Comparison of ENCODE assay signal across 9 cellular contexts in genomic region chr1:198937231-198938031, GRCh38.
DNase-seq lines count a peak whose midpoint lies in the region; TF ChIP-seq lines count a peak whose summit lies in the region.
"Had no signal": no experiment of that assay in that cellular context is flagged by ENCODE, and none has a peak within 500 bp of the region (broad histone marks: within the 10 kb centered on the region; RNA-seq: fewer than 3 reads in every experiment).

No MANE protein-coding gene starts in this region.

- POLR2A ChIA-PET in MCF 10A (lab: Yijun Ruan, JAX) = interaction anchor here (0.8 to 6.8 kb wide), 40 partner anchors 8 to 1161 kb away, joined by 3 to 502 read pairs (median 5); partner anchors contain the start of gene C1orf53

- peak overlapping the region; percentile 16 for H3K9ac ChIP-seq in iPS-18a (ENCODE audit: low read length)

- intact Hi-C loops in MCF 10A (cut with micrococcal nuclease) = loop anchor here (1.0 to 5.0 kb wide), 5 partner anchors 90 to 615 kb away; no protein-coding TSS in a partner anchor

- in situ Hi-C loops in HAP-1 (cut with MboI; ENCODE audit: low sequenced_read_pairs) = loop anchor here (10.0 kb wide), 1 partner anchor 307 kb away; no protein-coding TSS in a partner anchor

- CTCF ChIA-PET in MCF 10A (lab: Yijun Ruan, JAX) = interaction anchor here (0.6 to 6.3 kb wide), 14 partner anchors 18 to 731 kb away, joined by 3 to 65 read pairs (median 4); no protein-coding TSS in a partner anchor

- BruUV-seq in MCF 10A (replicated peaks; lab: Mats Ljungman, UMichigan) = no TSS peak

- H3K9me3 ChIP-seq in HAP-1 = no peaks in the 10 kb centered on the region
- no peaks in the 10 kb centered on the region for H3K9me3 ChIP-seq in iPS-18a (ENCODE audit: control insufficient read depth, low read depth, low read length)

- H3K27me3 ChIP-seq in HAP-1 (ENCODE audit: low read depth) (no peaks in the 10 kb centered on the region), iPS-18a (ENCODE audit: control insufficient read depth, insufficient read depth, low read length) (no peaks in the 10 kb centered on the region)

- H3K36me3 ChIP-seq in HAP-1 (replicated peaks) (no peaks in the 10 kb centered on the region; the same call in 1 of the 2 replicates), iPS-18a (ENCODE audit: control insufficient read depth, low read depth, low read length) (no peaks in the 10 kb centered on the region)

- no peak overlapping the region for H3K27ac ChIP-seq in iPS-18a (ENCODE audit: low read length)
- H3K27ac ChIP-seq: C4-2B had no signal

- peak; percentile 34 for DNase-seq in NK-92 treated with Interleukin-12 subunit alpha and Interleukin-12 subunit beta, amount 100 ng/mL, for 24 hours (lab: John Stamatoyannopoulos, UW)
- no peak for DNase-seq in NK-92 (lab: John Stamatoyannopoulos, UW; ENCODE audit: unreplicated experiment)
- peak; percentile 67 to 95 for DNase-seq in HAP-1 (ENCODE audit: low spot score in 2 of 2)
- DNase-seq in Kasumi-1 (lab: John Stamatoyannopoulos, UW) = peak; percentile 98
- peak; percentile 100 for DNase-seq in SIG-M5 (lab: John Stamatoyannopoulos, UW)
- peak; percentile 95 for DNase-seq in MCF 10A (ENCODE audit: unreplicated experiment)
- DNase-seq in skeletal muscle cell (ENCODE audit: low read depth) = peak; percentile 85

- TF ChIP-seq CTCF in MCF 10A (IDR thresholded peaks at IDR 0.05; ENCODE audit: unreplicated experiment) = no peak

- peaks cover 4% of the 10 kb centered on the region for H3K4me1 Mint-ChIP-seq in MCF 10A (ENCODE audit: insufficient read depth, unreplicated experiment)

- H3K9me3 Mint-ChIP-seq in MCF 10A (ENCODE audit: unreplicated experiment) = peaks cover 6% of the 10 kb centered on the region

- H3K36me3 Mint-ChIP-seq in MCF 10A (ENCODE audit: insufficient read depth, unreplicated experiment) = no peaks in the 10 kb centered on the region

- H3K4me3 Mint-ChIP-seq in MCF 10A (ENCODE audit: unreplicated experiment) = no peak overlapping the region

- no peaks in the 10 kb centered on the region for H3K27me3 Mint-ChIP-seq in MCF 10A (ENCODE audit: insufficient read depth, unreplicated experiment)

- H3K27ac Mint-ChIP-seq in MCF 10A (ENCODE audit: low read depth, unreplicated experiment) = no peak overlapping the region

- H3K4me3 ChIP-seq in HAP-1 (peak overlapping the region; percentile 59), iPS-18a (ENCODE audit: low read length) (peak overlapping the region; percentile 26), skeletal muscle cell (ENCODE audit: low read depth, low read length) (peak overlapping the region; percentile 55)

- peaks cover 7% of the 10 kb centered on the region for H3K4me1 ChIP-seq in HAP-1
- H3K4me1 ChIP-seq in iPS-18a (ENCODE audit: control insufficient read depth, low read depth, low read length) = peaks cover 8% of the 10 kb centered on the region
